8 cellular contexts compared by ENCODE assay signal in the genomic region with DNA sequence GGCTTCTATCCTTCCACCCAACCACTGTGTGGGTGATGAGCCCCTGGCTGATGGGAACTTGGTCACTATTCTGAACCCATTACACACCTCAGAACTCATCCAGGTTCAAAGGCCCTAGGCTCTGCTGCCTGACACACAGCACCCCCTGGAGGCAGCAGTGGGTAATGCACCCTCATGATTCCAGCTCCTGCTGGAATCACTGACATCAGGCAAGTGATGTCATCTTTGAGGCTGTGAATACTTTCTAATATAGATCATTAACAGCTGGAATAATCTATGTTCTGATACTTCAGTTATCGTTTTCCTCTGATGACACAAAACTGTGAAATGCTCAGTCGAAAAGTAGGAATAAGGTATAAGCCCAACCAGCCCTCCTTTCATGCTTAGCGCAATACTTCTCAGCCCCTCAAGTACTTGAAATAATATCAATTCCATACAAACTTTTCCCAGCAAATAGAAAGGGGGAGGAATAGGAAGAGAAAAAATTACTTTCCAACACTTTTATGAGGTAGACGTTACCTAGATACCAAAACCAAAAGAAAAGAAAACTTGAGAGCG. TPM values are rescaled to one million over a fixed set of nuclear protein-coding genes. Genes with fewer than 3 reads are reported as not detected.
DNase-seq lines count a peak whose midpoint lies in the region; ATAC-seq, FAIRE-seq and TF ChIP-seq lines count a peak whose summit lies in the region.

No MANE protein-coding gene starts in this region.

- H3K27ac ChIP-seq in CD4-positive, alpha-beta T cell (ENCODE audit: low read depth, low read length): no peak overlapping the region
- H3K27ac ChIP-seq in RWPE1: no peak overlapping the region

- no peaks in the 10 kb centered on the region for H3K9me3 ChIP-seq in CD4-positive, alpha-beta T cell (ENCODE audit: control insufficient read depth, low read length)

- DNase-seq in CD4-positive, alpha-beta T cell: peak; percentile 44 to 81 (median 65)
- peak; percentile 71 for DNase-seq in H54 (ENCODE audit: insufficient read length, low spot score)
- DNase-seq in RWPE1 (ENCODE audit: low spot score): peak; percentile 71
- DNase-seq in activated naive CD4-positive, alpha-beta T cell (lab: John Stamatoyannopoulos, UW): peak; percentile 57 to 76 (median 68)
- DNase-seq in Right ventricle myocardium superior: peak; percentile 65
- peak; percentile 68 for DNase-seq in retina
- DNase-seq in NCI-H2171 treated with DMSO at 0.1 percent for 48 hours (lab: John Stamatoyannopoulos, UW): no peak

- TF ChIP-seq CTCF in CD4-positive, alpha-beta T cell (IDR thresholded peaks at IDR 0.05): peak; percentile 99
- TF ChIP-seq CTCF in RWPE1 (conservative IDR thresholded peaks at IDR 0.05; ENCODE audit: low read depth): peak; percentile 85

- H3K27ac Mint-ChIP-seq in CD4-positive, alpha-beta T cell: no peak overlapping the region

- H3K36me3 Mint-ChIP-seq in CD4-positive, alpha-beta T cell (ENCODE audit: low read depth): no peaks in the 10 kb centered on the region

- no peaks in the 10 kb centered on the region for H3K27me3 ChIP-seq in CD4-positive, alpha-beta T cell (ENCODE audit: control insufficient read depth, insufficient read depth, low read length)

- H3K27me3 Mint-ChIP-seq in CD4-positive, alpha-beta T cell: peaks cover 6% of the 10 kb centered on the region

- TF ChIP-seq POLR2A in H54 (IDR thresholded peaks at IDR 0.05; ENCODE audit: low read depth, low read length): no peak

- CTCF ChIA-PET in CD4-positive, alpha-beta T cell (lab: Charles Lee): interaction anchor here (0.6 to 1.4 kb wide), 10 partner anchors 13 to 348 kb away, joined by 3 to 12 read pairs (median 4); no protein-coding TSS in a partner anchor
- CTCF ChIA-PET in RWPE1 (lab: Yijun Ruan, JAX): interaction anchor here (0.7 to 1.6 kb wide), 5 partner anchors 9 to 36 kb away, joined by 3 to 5 read pairs (median 4); no protein-coding TSS in a partner anchor

- intact Hi-C loops in CD4-positive, alpha-beta T cell (cut with DNase I, micrococcal nuclease): loop anchor here (1.0 kb wide), 2 partner anchors 293 to 316 kb away; no protein-coding TSS in a partner anchor
- intact Hi-C loops in Right ventricle myocardium superior (cut with DNase I): no loop called here

- H3K4me1 Mint-ChIP-seq in CD4-positive, alpha-beta T cell (ENCODE audit: low read depth): no peaks in the 10 kb centered on the region

- no peaks in the 10 kb centered on the region for H3K9me3 Mint-ChIP-seq in CD4-positive, alpha-beta T cell

- peak; percentile 75 for ATAC-seq in CD4-positive, alpha-beta T cell (ENCODE audit: poor library complexity)
- ATAC-seq in Right ventricle myocardium superior (ENCODE audit: poor library complexity) (peak; percentile 63), GM21390 (IDR thresholded peaks at IDR 0.05; ENCODE audit: unreplicated experiment) (no peak)

- FAIRE-seq in H54 (lab: Jason Lieb, UNC): no peak

- H3K4me3 Mint-ChIP-seq in CD4-positive, alpha-beta T cell: no peak overlapping the region

- POLR2A ChIA-PET in CD4-positive, alpha-beta T cell (lab: Charles Lee): no interaction called here
- POLR2A ChIA-PET in RWPE1 (lab: Yijun Ruan, JAX; ENCODE audit: low non-redundant PET): no interaction called here

RNA-seq across cellular contexts. Expression of gene RBP3, which starts 7.5 kb away (rescaled TPM):
- not detected for total RNA-seq in CD4-positive, alpha-beta T cell
- total RNA-seq in Right ventricle myocardium superior: not detected

RNA-seq across cellular contexts. Expression of gene GDF2, which starts 18.4 kb away (rescaled TPM):
- not detected for total RNA-seq in CD4-positive, alpha-beta T cell
- total RNA-seq in Right ventricle myocardium superior: not detected

RNA-seq across cellular contexts. Expression of gene GDF10, which starts 40.7 kb away (rescaled TPM):
- under 1 TPM; 0.16 to 0.22 TPM for total RNA-seq in CD4-positive, alpha-beta T cell
- total RNA-seq in Right ventricle myocardium superior: 0.11 TPM

RNA-seq across cellular contexts. Expression of gene ZNF488, which starts 43.4 kb away (rescaled TPM):
- not detected for total RNA-seq in CD4-positive, alpha-beta T cell
- not detected for total RNA-seq in Right ventricle myocardium superior
